ENCODE assay signal across 10 cellular contexts in the genomic region with DNA sequence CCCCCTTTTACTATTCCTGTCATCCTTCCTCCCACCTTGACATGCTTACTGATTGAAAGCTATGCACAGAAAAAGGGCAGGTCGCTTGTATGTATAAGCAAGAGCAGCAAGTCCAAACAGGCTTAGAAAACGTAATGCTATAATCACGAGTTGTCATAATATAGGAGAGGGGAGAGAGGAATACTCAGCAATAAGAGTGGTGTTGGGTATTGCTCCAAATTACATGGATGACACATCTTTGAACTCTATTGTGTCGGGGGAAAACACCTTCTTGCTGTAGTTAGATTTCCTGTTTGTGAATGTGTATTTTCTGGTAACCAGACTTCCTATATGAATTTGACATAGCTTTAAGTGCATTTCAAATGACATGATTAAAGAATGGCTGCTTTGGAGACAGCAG. TPM values are rescaled to one million over a fixed set of nuclear protein-coding genes. Genes with fewer than 3 reads are reported as not detected.
DNase-seq lines count a peak whose midpoint lies in the region; ATAC-seq lines count a peak whose summit lies in the region.
"Had no signal": no experiment of that assay in that cellular context is flagged by ENCODE, and none has a peak within 500 bp of the region (broad histone marks: within the 10 kb centered on the region; RNA-seq: fewer than 3 reads in every experiment).

No MANE protein-coding gene starts in this region.

- H3K9me3 Mint-ChIP-seq in activated CD4-positive, alpha-beta memory T cell treated with anti-CD3 and anti-CD28 coated beads for 36 hours = no peaks in the 10 kb centered on the region

- peaks cover 22% of the 10 kb centered on the region for H3K27me3 Mint-ChIP-seq in activated CD4-positive, alpha-beta memory T cell treated with anti-CD3 and anti-CD28 coated beads for 36 hours

- POLR2A ChIA-PET in activated CD4-positive, alpha-beta memory T cell treated with anti-CD3 and anti-CD28 coated beads for 36 hours (lab: Charles Lee) = no interaction called here

- no peaks in the 10 kb centered on the region for H3K36me3 Mint-ChIP-seq in activated CD4-positive, alpha-beta memory T cell treated with anti-CD3 and anti-CD28 coated beads for 36 hours

- H3K27ac ChIP-seq in epithelial cell of prostate = peak overlapping the region; percentile 91

- H3K4me3 Mint-ChIP-seq in activated CD4-positive, alpha-beta memory T cell treated with anti-CD3 and anti-CD28 coated beads for 36 hours = no peak overlapping the region

- peaks cover 5% of the 10 kb centered on the region for H3K4me1 Mint-ChIP-seq in activated CD4-positive, alpha-beta memory T cell treated with anti-CD3 and anti-CD28 coated beads for 36 hours (ENCODE audit: low read depth)

- peak; percentile 40 for ATAC-seq in GM18508 (IDR thresholded peaks at IDR 0.05; ENCODE audit: insufficient read depth, unreplicated experiment)
- ATAC-seq in GM21576 (IDR thresholded peaks at IDR 0.05; ENCODE audit: unreplicated experiment) = peak; percentile 57
- ATAC-seq in HG03432 (IDR thresholded peaks at IDR 0.05; ENCODE audit: unreplicated experiment) = peak; percentile 74

- DNase-seq in epithelial cell of prostate (ENCODE audit: low read depth, low spot score) (peak; percentile 96), pons (ENCODE audit: low spot score) (no peak), activated gamma-delta T cell (lab: John Stamatoyannopoulos, UW) (no peak), AG08396 (ENCODE audit: low spot score) (no peak)
- no peak for DNase-seq in activated CD4-positive, alpha-beta memory T cell treated with anti-CD3 and anti-CD28 coated beads for 36 hours
- DNase-seq: DMS79; stimulated activated naive CD4-positive, alpha-beta T cell treated with Interleukin-2 at 50 U/mL for 16 hours had no signal

- intact Hi-C loops in activated CD4-positive, alpha-beta memory T cell treated with anti-CD3 and anti-CD28 coated beads for 36 hours (cut with micrococcal nuclease) = no loop called here

- CTCF ChIA-PET in activated CD4-positive, alpha-beta memory T cell treated with anti-CD3 and anti-CD28 coated beads for 36 hours (lab: Charles Lee) = no interaction called here

- no peak overlapping the region for H3K27ac Mint-ChIP-seq in activated CD4-positive, alpha-beta memory T cell treated with anti-CD3 and anti-CD28 coated beads for 36 hours

RNA-seq across cellular contexts. Expression of gene MET, which starts 7.5 kb away (rescaled TPM):
- total RNA-seq in activated CD4-positive, alpha-beta memory T cell treated with anti-CD3 and anti-CD28 coated beads for 36 hours = 1 to 10 TPM; 1.4 to 1.8 TPM
